20 cellular contexts compared by ENCODE assay signal in genomic region chr15:73859236-73859635, GRCh38. TPM values are rescaled to one million over a fixed set of nuclear protein-coding genes. Genes with fewer than 3 reads are reported as not detected.
A peak's percentile ranks its signal among the peaks of the same experiment; 100 is the strongest.
DNase-seq lines count a peak whose midpoint lies in the region; ATAC-seq and TF ChIP-seq lines count a peak whose summit lies in the region.
"Had no signal": no experiment of that assay in that cellular context is flagged by ENCODE, and none has a peak within 500 bp of the region (broad histone marks: within the 10 kb centered on the region; RNA-seq: fewer than 3 reads in every experiment).

No MANE protein-coding gene starts in this region.

- peak; percentile 20 for DNase-seq in Karpas-422
- peak; percentile 65 for DNase-seq in coronary artery (ENCODE audit: low spot score)
- peak; percentile 24 for DNase-seq in left lobe of liver (ENCODE audit: low spot score)
- no peak for DNase-seq in SKM-1 (lab: John Stamatoyannopoulos, UW; ENCODE audit: unreplicated experiment)
- DNase-seq: BE2C; CD4-positive, CD25-positive, alpha-beta regulatory T cell; CD8-positive, alpha-beta memory T cell; COR-L47; DMS 273 treated with DMSO at 0.1 percent for 48 hours; DMS53; DND-41; EL; GM23248; HFFc6 had no signal

- no peaks in the 10 kb centered on the region for H3K27me3 ChIP-seq in Karpas-422 (ENCODE audit: low read length)

- H3K79me2 ChIP-seq in Karpas-422 (ENCODE audit: low read length), result no peaks in the 10 kb centered on the region

- ATAC-seq in left lobe of liver, result no peak
- ATAC-seq in GM19463 (IDR thresholded peaks at IDR 0.05; ENCODE audit: unreplicated experiment), result no peak
- ATAC-seq in GM18909 (IDR thresholded peaks at IDR 0.05; ENCODE audit: poor library complexity, unreplicated experiment), result no peak
- ATAC-seq: HCT116 had no signal

- no peak overlapping the region for H3K9ac ChIP-seq in Karpas-422 (ENCODE audit: low read length)
- H3K9ac ChIP-seq: GM23248 had no signal

- H3K9me3 ChIP-seq in Karpas-422 (ENCODE audit: low read length), result no peaks in the 10 kb centered on the region
- H3K9me3 ChIP-seq: BE2C had no signal

- H3K4me3 ChIP-seq in Karpas-422 (ENCODE audit: low read length) (no peak overlapping the region), coronary artery (no peak overlapping the region)
- H3K4me3 ChIP-seq: GM23248 had no signal

- H2AFZ ChIP-seq in Karpas-422 (ENCODE audit: low read length), result no peak overlapping the region
- H2AFZ ChIP-seq: GM23248 had no signal

- H3K36me3 ChIP-seq in Karpas-422 (ENCODE audit: insufficient read depth, low read length), result no peaks in the 10 kb centered on the region
- H3K36me3 ChIP-seq: BE2C had no signal

- H3K4me1 ChIP-seq in Karpas-422 (ENCODE audit: low read length), result no peaks in the 10 kb centered on the region

- no peak for TF ChIP-seq CTCF in coronary artery (IDR thresholded peaks at IDR 0.05)

- H3K27ac ChIP-seq in Karpas-422 (ENCODE audit: low read length) (no peak overlapping the region), coronary artery (no peak overlapping the region)
- H3K27ac ChIP-seq: GM23248, HL-60 had no signal

- no peak overlapping the region for H3K4me2 ChIP-seq in Karpas-422 (ENCODE audit: low read depth, low read length, poor library complexity, severe bottlenecking)

- no peaks in the 10 kb centered on the region for H4K20me1 ChIP-seq in Karpas-422 (ENCODE audit: insufficient read depth, low read depth, low read length)

- no peaks in the 10 kb centered on the region for H3K9me2 ChIP-seq in Karpas-422 (replicated peaks; ENCODE audit: insufficient read depth, low read length)

RNA-seq across cellular contexts. Expression of gene TBC1D21, which starts 14.1 kb away (rescaled TPM):
- not detected in 2 replicates for total RNA-seq in Karpas-422 (2014; rRNA removed; shearing (Covaris generic); ENCODE audit: low replicate concordance)
- total RNA-seq in left lobe of liver, result not detected
- total RNA-seq: A172; CD4-positive, CD25-positive, alpha-beta regulatory T cell; CD8-positive, alpha-beta memory T cell; GM23248; HFFc6; HT1080 had no signal
